Comparison of ENCODE assay signal across 8 cellular contexts in the genomic region with DNA sequence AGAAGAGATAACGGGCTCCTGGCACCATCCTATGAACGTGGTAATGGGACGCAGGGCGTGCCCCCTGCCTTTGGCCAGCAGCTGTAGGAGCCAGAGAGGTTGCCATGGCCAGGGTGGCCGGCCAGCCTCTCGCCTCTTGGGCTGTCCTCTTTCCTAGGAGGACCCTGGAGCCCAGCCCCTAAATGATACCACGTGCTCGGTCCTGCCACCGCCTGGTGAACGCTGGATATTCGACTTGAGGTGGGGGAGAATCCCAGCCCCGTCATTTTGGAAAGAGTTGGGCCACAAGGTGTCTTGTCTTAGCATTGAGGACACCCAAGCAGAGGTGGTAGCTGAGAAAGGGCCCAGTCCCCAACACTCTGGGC. TPM values are rescaled to one million over a fixed set of nuclear protein-coding genes. Genes with fewer than 3 reads are reported as not detected.
DNase-seq lines count a peak whose midpoint lies in the region; ATAC-seq and TF ChIP-seq lines count a peak whose summit lies in the region.

No MANE protein-coding gene starts in this region.

- H3K36me3 Mint-ChIP-seq in activated naive CD8-positive, alpha-beta T cell treated with anti-CD3 and anti-CD28 coated beads, Interleukin-2, amount 10 ng/mL, durations not matched to agents 7 days and 5 days = no peaks in the 10 kb centered on the region

- peak overlapping the region in 1 of 21 experiments; percentile 1 for H3K27ac ChIP-seq in skin epidermis

- ATAC-seq in GM19324 (IDR thresholded peaks at IDR 0.05; ENCODE audit: low FRiP score, unreplicated experiment) = peak; percentile 8
- no peak for ATAC-seq in activated naive CD8-positive, alpha-beta T cell treated with anti-CD3 and anti-CD28 coated beads, Interleukin-2, amount 10 ng/mL, durations not matched to agents 7 days and 5 days (ENCODE audit: low read depth)
- ATAC-seq in GM21576 (IDR thresholded peaks at IDR 0.05; ENCODE audit: unreplicated experiment) = no peak

- TF ChIP-seq CTCF in BJ (IDR thresholded peaks at IDR 0.05; ENCODE audit: insufficient read depth, low read depth, low read length) = no peak

- H3K27ac Mint-ChIP-seq in activated naive CD8-positive, alpha-beta T cell treated with anti-CD3 and anti-CD28 coated beads, Interleukin-2, amount 10 ng/mL, durations not matched to agents 7 days and 5 days = no peak overlapping the region

- DNase-seq in BJ (ENCODE audit: low read depth) = no peak
- no peak for DNase-seq in Jurkat, Clone E6-1 (ENCODE audit: low read depth, low spot score)
- no peak for DNase-seq in activated naive CD8-positive, alpha-beta T cell treated with anti-CD3 and anti-CD28 coated beads, Interleukin-2, amount 10 ng/mL, durations not matched to agents 7 days and 5 days
- peak in 32 of 51 donors; percentile 3 to 88 (median 62) for DNase-seq in hypothalamus (lab: John Stamatoyannopoulos, UW)
- no peak for DNase-seq in NCI-H146 (lab: John Stamatoyannopoulos, UW)

- H3K4me1 Mint-ChIP-seq in activated naive CD8-positive, alpha-beta T cell treated with anti-CD3 and anti-CD28 coated beads, Interleukin-2, amount 10 ng/mL, durations not matched to agents 7 days and 5 days = peaks cover 5% of the 10 kb centered on the region

- no peaks in the 10 kb centered on the region for H3K9me3 Mint-ChIP-seq in activated naive CD8-positive, alpha-beta T cell treated with anti-CD3 and anti-CD28 coated beads, Interleukin-2, amount 10 ng/mL, durations not matched to agents 7 days and 5 days

- H3K27me3 Mint-ChIP-seq in activated naive CD8-positive, alpha-beta T cell treated with anti-CD3 and anti-CD28 coated beads, Interleukin-2, amount 10 ng/mL, durations not matched to agents 7 days and 5 days = peaks cover 68% of the 10 kb centered on the region

- H3K4me3 Mint-ChIP-seq in activated naive CD8-positive, alpha-beta T cell treated with anti-CD3 and anti-CD28 coated beads, Interleukin-2, amount 10 ng/mL, durations not matched to agents 7 days and 5 days = peak overlapping the region; percentile 74

- H3K4me3 ChIP-seq in BJ (ENCODE audit: low read depth, low read length) (peak overlapping the region; percentile 57), skin epidermis (peak overlapping the region; percentile 35 to 53 (median 41))
- H3K4me3 ChIP-seq in Jurkat, Clone E6-1 (ENCODE audit: low read length) = peak overlapping the region; percentile 52

- peaks cover 10% of the 10 kb centered on the region for H3K27me3 ChIP-seq in BJ (ENCODE audit: control insufficient read depth, insufficient read depth, low read length)

- POLR2A ChIA-PET in BJ (lab: Charles Lee) = no interaction called here
- POLR2A ChIA-PET in activated naive CD8-positive, alpha-beta T cell treated with anti-CD3 and anti-CD28 coated beads, Interleukin-2, amount 10 ng/mL, durations not matched to agents 7 days and 5 days (lab: Charles Lee) = no interaction called here

- CTCF ChIA-PET in BJ (lab: Yijun Ruan, JAX) = interaction anchor here (0.6 to 1.9 kb wide), 7 partner anchors 10 to 250 kb away, joined by 3 to 9 read pairs (median 3); no protein-coding TSS in a partner anchor

- H3K36me3 ChIP-seq in BJ (ENCODE audit: control insufficient read depth, insufficient read depth, low read length) = no peaks in the 10 kb centered on the region

RNA-seq across cellular contexts. Expression of a gene that starts 0.4 kb away (rescaled TPM):
- not detected in 2 replicates for polyA plus RNA-seq in BJ (2011; rRNA removed)
- polyA minus RNA-seq in BJ (2011; rRNA and poly(A)+ RNA removed) = not detected in 2 replicates
- polyA plus RNA-seq in Jurkat, Clone E6-1 (2012; ENCODE audit: insufficient read depth, insufficient read length) = not detected
- total RNA-seq in activated naive CD8-positive, alpha-beta T cell treated with anti-CD3 and anti-CD28 coated beads, Interleukin-2, amount 10 ng/mL, durations not matched to agents 7 days and 5 days = under 1 TPM in 1 of 2 experiments, not detected in 1; 0.08 TPM

Comparison
In these comparisons a context has a peak if more than half of its experiments do, and no peak if none do; other contexts are left out.
1. DNase-seq: peak in hypothalamus (32 of 51); none in BJ (single experiment), Jurkat, Clone E6-1 (single experiment), activated naive CD8-positive, alpha-beta T cell treated with anti-CD3 and anti-CD28 coated beads, Interleukin-2, amount 10 ng/mL, durations not matched to agents 7 days and 5 days (single experiment) and NCI-H146 (single experiment).
2. Peak in every context shown above with its lines, with median percentiles within 50 percentile points of each other: H3K4me3 ChIP-seq.